ENCODE assay signal across 23 cellular contexts in genomic region chr19:51541458-51542357, GRCh38. TPM values are rescaled to one million over a fixed set of nuclear protein-coding genes. Genes with fewer than 3 reads are reported as not detected.
"Had no signal": no experiment of that assay in that cellular context is flagged by ENCODE, and none has a peak within 500 bp of the region (broad histone marks: within the 10 kb centered on the region; RNA-seq: fewer than 3 reads in every experiment).

No MANE protein-coding gene starts in this region.

- H3K27ac ChIP-seq: body of pancreas, left lung, right lobe of liver, skin epidermis, WERI-Rb-1 had no signal

- H3K27me3 ChIP-seq: body of pancreas, right lobe of liver had no signal

- H3K36me3 Mint-ChIP-seq: activated naive CD4-positive, alpha-beta T cell treated with anti-CD3 and anti-CD28 coated beads, Interleukin-2, amount 50 U/mL, for 24 hours; natural killer cell treated with Interleukin-12 subunit alpha and Interleukin-12 subunit beta and Interleukin-15 and Interleukin-18, amount 100 ng/mL, for 72 hours; stimulated activated effector memory CD8-positive, alpha-beta T cell treated with anti-CD3 and anti-CD28 coated beads, Interleukin-12 subunit alpha, Interleukin-12 subunit beta, amount 100 ng/mL, for 72 hours had no signal

- ATAC-seq: body of pancreas; left lung; natural killer cell treated with Interleukin-12 subunit alpha and Interleukin-12 subunit beta and Interleukin-15 and Interleukin-18, amount 100 ng/mL, for 72 hours; right lobe of liver; stimulated activated effector memory CD8-positive, alpha-beta T cell treated with anti-CD3 and anti-CD28 coated beads, Interleukin-12 subunit alpha, Interleukin-12 subunit beta, amount 100 ng/mL, for 72 hours had no signal

- H3K9me3 ChIP-seq: body of pancreas, left lung, right lobe of liver had no signal

- H3K4me1 Mint-ChIP-seq: activated naive CD4-positive, alpha-beta T cell treated with anti-CD3 and anti-CD28 coated beads, Interleukin-2, amount 50 U/mL, for 24 hours had no signal

- DNase-seq: activated CD4-positive, CD25-positive, alpha-beta regulatory T cell treated with anti-CD3 and anti-CD28 coated beads, Interleukin-2, amount 50 U/mL, for 72 hours; activated gamma-delta T cell treated with Interleukin-2 at 50 U/mL for 16 hours; activated T-cell treated with anti-CD3 and anti-CD28 coated beads, Interleukin-2, amount 50 U/mL, for 1 hour; anterior cingulate cortex; body of pancreas; effector CD4-positive, alpha-beta T cell; foreskin melanocyte; kidney glomerular epithelial cell; left lung; midbrain; right lobe of liver; stimulated activated CD4-positive, alpha-beta T cell treated with anti-CD3 and anti-CD28 coated beads, Interleukin-1b, Interleukin-23, amount 100 ng/mL, for 48 hours; SW 1271; WERI-Rb-1 had no signal

- H3K36me3 ChIP-seq: left lung, right lobe of liver, WERI-Rb-1 had no signal

- FAIRE-seq: endometrium had no signal

- H3K4me3 ChIP-seq: body of pancreas, left lung, lung, right lobe of liver, skin epidermis had no signal

- H3K4me1 ChIP-seq: body of pancreas, right lobe of liver had no signal

- H3K9me3 Mint-ChIP-seq: dendritic cell treated with granulocyte-macrophage colony-stimulating factor and Interleukin-4, amounts not matched to agents 40 ng/mL and 50 ng/mL, for 4 days; natural killer cell treated with Interleukin-12 subunit alpha and Interleukin-12 subunit beta and Interleukin-15 and Interleukin-18, amount 100 ng/mL, for 72 hours; stimulated activated effector memory CD8-positive, alpha-beta T cell treated with anti-CD3 and anti-CD28 coated beads, Interleukin-12 subunit alpha, Interleukin-12 subunit beta, amount 100 ng/mL, for 72 hours had no signal

- H3K4me3 Mint-ChIP-seq: activated naive CD4-positive, alpha-beta T cell treated with anti-CD3 and anti-CD28 coated beads, Interleukin-2, amount 50 U/mL, for 24 hours; dendritic cell treated with granulocyte-macrophage colony-stimulating factor and Interleukin-4, amounts not matched to agents 40 ng/mL and 50 ng/mL, for 4 days; natural killer cell treated with Interleukin-12 subunit alpha and Interleukin-12 subunit beta and Interleukin-15 and Interleukin-18, amount 100 ng/mL, for 72 hours; stimulated activated effector memory CD8-positive, alpha-beta T cell treated with anti-CD3 and anti-CD28 coated beads, Interleukin-12 subunit alpha, Interleukin-12 subunit beta, amount 100 ng/mL, for 72 hours had no signal

- H3K27ac Mint-ChIP-seq: activated naive CD4-positive, alpha-beta T cell treated with anti-CD3 and anti-CD28 coated beads, Interleukin-2, amount 50 U/mL, for 24 hours; dendritic cell treated with granulocyte-macrophage colony-stimulating factor and Interleukin-4, amounts not matched to agents 40 ng/mL and 50 ng/mL, for 4 days; natural killer cell treated with Interleukin-12 subunit alpha and Interleukin-12 subunit beta and Interleukin-15 and Interleukin-18, amount 100 ng/mL, for 72 hours; stimulated activated effector memory CD8-positive, alpha-beta T cell treated with anti-CD3 and anti-CD28 coated beads, Interleukin-12 subunit alpha, Interleukin-12 subunit beta, amount 100 ng/mL, for 72 hours had no signal

RNA-seq across cellular contexts. Expression of gene SIGLEC6, which starts 10.2 kb away (rescaled TPM):
- total RNA-seq: right lobe of liver had no signal

RNA-seq across cellular contexts. Expression of gene SIGLEC12, which starts 40.1 kb away (rescaled TPM):
- total RNA-seq: body of pancreas, cardiac septum, subcutaneous adipose tissue had no signal
